19 cellular contexts compared by ENCODE assay signal in genomic region chr2:198905881-198906612, GRCh38.
DNase-seq lines count a peak whose midpoint lies in the region; ATAC-seq and TF ChIP-seq lines count a peak whose summit lies in the region.
"Had no signal": no experiment of that assay in that cellular context is flagged by ENCODE, and none has a peak within 500 bp of the region (broad histone marks: within the 10 kb centered on the region; RNA-seq: fewer than 3 reads in every experiment).

No MANE protein-coding gene starts in this region.

- H3K4me1 ChIP-seq in PC-3 (ENCODE audit: insufficient read depth, low read length), result no peaks in the 10 kb centered on the region

- no peak overlapping the region for H3K27ac ChIP-seq in PC-3 (ENCODE audit: low read length)
- H3K27ac ChIP-seq: brain microvascular endothelial cell, skin epidermis had no signal

- intact Hi-C loops in PC-3 (cut with micrococcal nuclease), result no loop called here

- H4K20me1 ChIP-seq in PC-3 (ENCODE audit: low read length), result no peaks in the 10 kb centered on the region

- H3K9me3 ChIP-seq in PC-3 (ENCODE audit: low read length), result no peaks in the 10 kb centered on the region

- POLR2A ChIA-PET in PC-3 (lab: Charles Lee; ENCODE audit: unreplicated experiment), result no interaction called here

- ATAC-seq in GM19395 (IDR thresholded peaks at IDR 0.05; ENCODE audit: unreplicated experiment) (peak; percentile 70), HG02885 (IDR thresholded peaks at IDR 0.05; ENCODE audit: poor library complexity, unreplicated experiment) (peak; percentile 89), PC-3 (no peak)
- ATAC-seq: HCT116; left lobe of liver; natural killer cell treated with Interleukin-12 subunit alpha and Interleukin-12 subunit beta and Interleukin-15 and Interleukin-18, amount 100 ng/mL, for 72 hours had no signal

- BruUV-seq in PC-3 (replicated peaks; lab: Mats Ljungman, UMichigan), result no TSS peak

- no peak overlapping the region for H3K4me3 ChIP-seq in GM12864 (ENCODE audit: low read depth, low read length)
- no peak overlapping the region for H3K4me3 ChIP-seq in PC-3 (ENCODE audit: low read length)
- H3K4me3 ChIP-seq: skin epidermis had no signal

- no peak overlapping the region for H2AFZ ChIP-seq in PC-3 (ENCODE audit: low read length)

- H3K4me2 ChIP-seq in PC-3 (ENCODE audit: low read length), result no peak overlapping the region

- H3K79me2 ChIP-seq in PC-3 (ENCODE audit: low read length), result no peaks in the 10 kb centered on the region

- H3K36me3 ChIP-seq in PC-3 (ENCODE audit: low read depth, low read length), result no peaks in the 10 kb centered on the region
- H3K36me3 ChIP-seq: brain microvascular endothelial cell had no signal

- TF ChIP-seq CTCF in GM12864 (IDR thresholded peaks at IDR 0.05; ENCODE audit: low read depth, low read length, missing control alignments) (no peak), PC-3 (conservative IDR thresholded peaks at IDR 0.05; ENCODE audit: low read depth, low read length) (no peak)

- no peaks in the 10 kb centered on the region for H3K9me2 ChIP-seq in PC-3 (replicated peaks; ENCODE audit: low read length)

- H3K27me3 ChIP-seq in PC-3 (ENCODE audit: low read length), result no peaks in the 10 kb centered on the region
- H3K27me3 ChIP-seq: brain microvascular endothelial cell had no signal

- CTCF ChIA-PET in PC-3 (lab: Charles Lee), result no interaction called here

- no peak overlapping the region for H3K9ac ChIP-seq in PC-3 (ENCODE audit: low read length)

- peak; percentile 1 for DNase-seq in GM12864 (ENCODE audit: low read depth)
- peak; percentile 84 for DNase-seq in NOMO-1 treated with DMSO at 0.1 percent for 48 hours (lab: John Stamatoyannopoulos, UW; ENCODE audit: unreplicated experiment)
- DNase-seq in NCI-H1694 treated with DMSO at 0.1 percent for 48 hours (lab: John Stamatoyannopoulos, UW), result no peak
- no peak for DNase-seq in GF-D8 (lab: John Stamatoyannopoulos, UW)
- DNase-seq in NCI-H69 (lab: John Stamatoyannopoulos, UW), result no peak
- no peak for DNase-seq in PC-3
- DNase-seq: activated CD4-positive, alpha-beta T cell treated with anti-CD3 and anti-CD28 coated beads for 48 hours; activated effector memory CD4-positive, alpha-beta T cell treated with Interleukin-2 at 50 U/mL for 16 hours; brain microvascular endothelial cell; DMS153; head of caudate nucleus; NCI-H1105 treated with DMSO at 0.1 percent for 48 hours; NCI-H524 had no signal

- H3F3A ChIP-seq in PC-3 (ENCODE audit: low read length, unreplicated experiment), result no peaks in the 10 kb centered on the region

Comparison
In these comparisons a context has a peak if more than half of its experiments do, and no peak if none do; other contexts are left out.
1. DNase-seq: peak in GM12864 (single experiment) and NOMO-1 treated with DMSO at 0.1 percent for 48 hours (single experiment); none in NCI-H1694 treated with DMSO at 0.1 percent for 48 hours (single experiment), GF-D8 (single experiment), NCI-H69 (single experiment) and PC-3 (single experiment).